ENCODE assay signal across 11 cellular contexts in the genomic region with DNA sequence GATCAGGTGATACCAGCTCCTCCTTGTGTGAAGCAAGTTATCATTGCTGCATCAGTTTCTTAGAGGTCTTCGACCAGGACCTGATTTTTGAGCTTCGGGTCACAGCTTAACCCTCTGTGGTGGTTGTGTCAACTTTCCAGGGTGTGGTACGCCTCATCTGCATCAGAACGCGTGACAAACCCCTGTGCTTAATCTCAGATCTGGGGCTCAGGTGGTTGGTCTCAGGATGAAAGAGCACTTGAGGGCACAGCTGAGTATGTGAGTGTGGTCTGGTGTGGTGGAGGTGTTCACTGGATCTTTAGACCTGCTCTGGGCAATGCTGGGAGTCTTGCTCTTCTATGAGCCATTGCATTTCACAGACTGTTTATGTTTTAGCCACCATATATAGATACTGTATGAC.
DNase-seq lines count a peak whose midpoint lies in the region; ATAC-seq and TF ChIP-seq lines count a peak whose summit lies in the region.
"Had no signal": no experiment of that assay in that cellular context is flagged by ENCODE, and none has a peak within 500 bp of the region (broad histone marks: within the 10 kb centered on the region; RNA-seq: fewer than 3 reads in every experiment).

No MANE protein-coding gene starts in this region.

- no peaks in the 10 kb centered on the region for H3K9me2 ChIP-seq in hepatocyte (replicated peaks; ENCODE audit: insufficient read depth)

- peaks cover 2% of the 10 kb centered on the region for H3K9me3 Mint-ChIP-seq in activated naive CD4-positive, alpha-beta T cell treated with anti-CD3 and anti-CD28 coated beads, Interleukin-2, amount 10 ng/mL, durations not matched to agents 7 days and 5 days
- H3K9me3 Mint-ChIP-seq: nephron had no signal

- DNase-seq in activated CD4-positive, alpha-beta T cell treated with anti-CD3 and anti-CD28 coated beads, Interleukin-2, amount 50 U/mL, for 1 hour = peak; percentile 50
- DNase-seq in activated naive CD4-positive, alpha-beta T cell treated with anti-CD3 and anti-CD28 coated beads, Interleukin-2, amount 10 ng/mL, durations not matched to agents 7 days and 5 days = peak; percentile 69
- peak; percentile 25 for DNase-seq in stimulated activated CD8-positive, alpha-beta memory T cell treated with anti-CD3 and anti-CD28 coated beads, Interleukin-12 subunit alpha, Interleukin-12 subunit beta, amount 100 ng/mL, for 1 hour (ENCODE audit: low read depth)
- DNase-seq in hepatocyte (ENCODE audit: low spot score) (no peak), mammary epithelial cell (no peak), left cardiac atrium (no peak)
- DNase-seq: effector CD8-positive, alpha-beta T cell; NCI-H2029 treated with DMSO at 0.1 percent for 48 hours had no signal

- peak; percentile 44 for ATAC-seq in GM19467 (IDR thresholded peaks at IDR 0.05; ENCODE audit: unreplicated experiment)
- ATAC-seq in HG02588 (IDR thresholded peaks at IDR 0.05; ENCODE audit: unreplicated experiment) = no peak
- no peak for ATAC-seq in left cardiac atrium

- no peaks in the 10 kb centered on the region for H3K27me3 Mint-ChIP-seq in activated naive CD4-positive, alpha-beta T cell treated with anti-CD3 and anti-CD28 coated beads, Interleukin-2, amount 10 ng/mL, durations not matched to agents 7 days and 5 days

- H3K27ac Mint-ChIP-seq in activated naive CD4-positive, alpha-beta T cell treated with anti-CD3 and anti-CD28 coated beads, Interleukin-2, amount 10 ng/mL, durations not matched to agents 7 days and 5 days = peak overlapping the region; percentile 90
- H3K27ac Mint-ChIP-seq: nephron had no signal

- H4K20me1 ChIP-seq in hepatocyte (ENCODE audit: insufficient read depth, poor library complexity, severe bottlenecking) (no peaks in the 10 kb centered on the region), mammary epithelial cell (ENCODE audit: insufficient read depth, low read length) (no peaks in the 10 kb centered on the region)

- H3K9ac ChIP-seq in mammary epithelial cell (ENCODE audit: insufficient read depth, low read length) = no peak overlapping the region

- H3K4me3 ChIP-seq in hepatocyte (no peak overlapping the region), mammary epithelial cell (replicated peaks in 1 of 3; ENCODE audit: insufficient read depth in 1 of 3, low read depth in 2 of 3, low read length in 3 of 3) (no peak overlapping the region)

- no peaks in the 10 kb centered on the region for H3K9me3 ChIP-seq in hepatocyte (ENCODE audit: low read depth)
- H3K9me3 ChIP-seq in mammary epithelial cell (replicated peaks; ENCODE audit: insufficient read depth, low read length) = no peaks in the 10 kb centered on the region

- H3K36me3 ChIP-seq in hepatocyte (replicated peaks; ENCODE audit: insufficient read depth, low read depth) (no peaks in the 10 kb centered on the region), mammary epithelial cell (ENCODE audit: insufficient read depth, low read length) (peaks cover 1% of the 10 kb centered on the region)

- in situ Hi-C loops in mammary epithelial cell (cut with MboI; ENCODE audit: low sequenced_read_pairs in 2 of 2) = no loop called here

- H3K79me2 ChIP-seq in hepatocyte = no peaks in the 10 kb centered on the region
- H3K79me2 ChIP-seq in mammary epithelial cell (ENCODE audit: insufficient read depth, low read length) = no peaks in the 10 kb centered on the region

- H3K4me1 ChIP-seq in hepatocyte (ENCODE audit: insufficient read depth) (no peaks in the 10 kb centered on the region), mammary epithelial cell (ENCODE audit: insufficient read depth, low read length) (no peaks in the 10 kb centered on the region)

- no TSS peak for BruUV-seq in mammary epithelial cell (replicated peaks; lab: Mats Ljungman, UMichigan)

- H2AFZ ChIP-seq in hepatocyte = no peak overlapping the region
- H2AFZ ChIP-seq in mammary epithelial cell (ENCODE audit: low read depth, low read length) = no peak overlapping the region

- intact Hi-C loops in mammary epithelial cell (cut with micrococcal nuclease) = no loop called here
- intact Hi-C loops in left cardiac atrium (cut with DNase I) = no loop called here

- no peak for TF ChIP-seq CTCF in hepatocyte (IDR thresholded peaks at IDR 0.05; ENCODE audit: poor library complexity)
- TF ChIP-seq CTCF in mammary epithelial cell (conservative IDR thresholded peaks at IDR 0.05 in 1 of 2, IDR thresholded peaks at IDR 0.05 in 1 of 2; ENCODE audit: extremely low read depth in 1 of 2, insufficient read depth in 1 of 2, low read depth in 1 of 2, low read length in 2 of 2) = no peak

- H3K4me2 ChIP-seq in hepatocyte (no peak overlapping the region), mammary epithelial cell (ENCODE audit: insufficient read depth, low read depth, low read length) (no peak overlapping the region)

- WGBS in hepatocyte (ENCODE audit: low lambda C conversion rate, missing lambda C conversion rate) = 93% methylated on average over 5 of the region's 5 CpGs
- WGBS in mammary epithelial cell (ENCODE audit: low coverage, missing lambda C conversion rate) = 86% methylated on average over 5 of the region's 5 CpGs

- H3K4me1 Mint-ChIP-seq in activated naive CD4-positive, alpha-beta T cell treated with anti-CD3 and anti-CD28 coated beads, Interleukin-2, amount 10 ng/mL, durations not matched to agents 7 days and 5 days = peaks cover 80% of the 10 kb centered on the region

- H3K36me3 Mint-ChIP-seq in activated naive CD4-positive, alpha-beta T cell treated with anti-CD3 and anti-CD28 coated beads, Interleukin-2, amount 10 ng/mL, durations not matched to agents 7 days and 5 days = peaks cover 51% of the 10 kb centered on the region

- dilution Hi-C loops in mammary epithelial cell (cut with HindIII; ENCODE audit: low sequenced_read_pairs) = no loop called here

- H3K27me3 ChIP-seq in hepatocyte (no peaks in the 10 kb centered on the region), mammary epithelial cell (ENCODE audit: insufficient read depth, low read length) (no peaks in the 10 kb centered on the region)

- CTCF ChIA-PET in activated naive CD4-positive, alpha-beta T cell treated with anti-CD3 and anti-CD28 coated beads, Interleukin-2, amount 10 ng/mL, durations not matched to agents 7 days and 5 days (lab: Charles Lee) = interaction anchor here (0.8 to 1.0 kb wide), 2 partner anchors 8 to 33 kb away, joined by 3 read pairs; no protein-coding TSS in a partner anchor
- CTCF ChIA-PET in mammary epithelial cell (lab: Charles Lee; ENCODE audit: low non-redundant PET) = no interaction called here

- H3K27ac ChIP-seq in hepatocyte = no peak overlapping the region
- H3K27ac ChIP-seq in mammary epithelial cell (ENCODE audit: insufficient read depth, low read depth, low read length) = no peak overlapping the region

- H3K4me3 Mint-ChIP-seq in activated naive CD4-positive, alpha-beta T cell treated with anti-CD3 and anti-CD28 coated beads, Interleukin-2, amount 10 ng/mL, durations not matched to agents 7 days and 5 days = peak overlapping the region; percentile 40
- H3K4me3 Mint-ChIP-seq: nephron had no signal

Comparison
In these comparisons a context has a peak if more than half of its experiments do, and no peak if none do; other contexts are left out.
1. DNase-seq: peak in activated CD4-positive, alpha-beta T cell treated with anti-CD3 and anti-CD28 coated beads, Interleukin-2, amount 50 U/mL, for 1 hour (single experiment), activated naive CD4-positive, alpha-beta T cell treated with anti-CD3 and anti-CD28 coated beads, Interleukin-2, amount 10 ng/mL, durations not matched to agents 7 days and 5 days (single experiment) and stimulated activated CD8-positive, alpha-beta memory T cell treated with anti-CD3 and anti-CD28 coated beads, Interleukin-12 subunit alpha, Interleukin-12 subunit beta, amount 100 ng/mL, for 1 hour (single experiment); none in hepatocyte (single experiment), mammary epithelial cell (single experiment) and left cardiac atrium (single experiment).